Comparison of ENCODE assay signal across 8 cellular contexts in the genomic region with DNA sequence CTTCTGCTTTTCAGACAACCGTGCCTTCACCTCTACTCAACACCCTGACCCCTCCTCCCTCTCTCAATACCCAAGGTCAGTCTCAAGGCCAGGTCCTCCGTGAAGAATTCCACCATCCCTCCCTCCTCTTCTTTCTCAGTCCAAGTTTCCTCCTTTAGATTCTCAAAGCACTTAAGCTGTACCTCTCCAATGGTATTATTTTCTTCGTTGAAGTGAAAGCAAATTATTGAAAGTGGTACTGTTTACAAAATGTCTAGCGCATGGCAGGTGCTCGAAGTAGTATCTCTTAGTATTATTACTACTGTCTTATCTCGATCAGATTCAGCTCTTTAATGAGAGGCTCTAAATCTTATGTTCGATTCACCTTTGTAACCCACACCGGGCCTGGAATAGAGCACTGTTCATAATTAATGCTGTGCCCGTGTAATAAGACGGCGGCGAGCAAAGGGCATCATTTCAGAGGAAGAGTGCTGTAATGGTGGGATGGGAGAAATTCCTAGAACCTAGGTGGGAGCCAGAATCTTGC. TPM values are rescaled to one million over a fixed set of nuclear protein-coding genes. Genes with fewer than 3 reads are reported as not detected.
DNase-seq lines count a peak whose midpoint lies in the region; ATAC-seq and TF ChIP-seq lines count a peak whose summit lies in the region.

No MANE protein-coding gene starts in this region.

- H3K18ac ChIP-seq in mesendoderm (ENCODE audit: low read length): no peak overlapping the region

- peak overlapping the region; percentile 86 for H2AFZ ChIP-seq in ACC112 (ENCODE audit: low read length, unreplicated experiment)

- peak overlapping the region; percentile 83 for H3K56ac ChIP-seq in mesendoderm (ENCODE audit: low read length)

- H3K27me3 Mint-ChIP-seq in HFFc6 (ENCODE audit: insufficient read depth): peaks cover 11% of the 10 kb centered on the region
- peaks cover 11% of the 10 kb centered on the region for H3K27me3 Mint-ChIP-seq in brain

- H3K36me3 ChIP-seq in ACC112 (ENCODE audit: insufficient read depth, low read length) (no peaks in the 10 kb centered on the region), mesendoderm (ENCODE audit: control insufficient read depth, insufficient read depth, low read length) (no peaks in the 10 kb centered on the region)

- TF ChIP-seq CTCF in HFFc6 (IDR thresholded peaks at IDR 0.05) (no peak), brain (conservative IDR thresholded peaks at IDR 0.05) (peak in 1 of 2 experiments; percentile 68)

- H4K8ac ChIP-seq in mesendoderm (ENCODE audit: low read depth, low read length): no peak overlapping the region

- H3K27ac ChIP-seq in ACC112 (ENCODE audit: low read depth, low read length) (no peak overlapping the region), mesendoderm (ENCODE audit: low read depth, low read length) (no peak overlapping the region)

- H3K4me3 Mint-ChIP-seq in HFFc6: peak overlapping the region; percentile 93
- H3K4me3 Mint-ChIP-seq in brain: peak overlapping the region; percentile 89 to 93 (median 91)

- H3K27me3 ChIP-seq in ACC112 (ENCODE audit: insufficient read depth, low read length): peaks cover 19% of the 10 kb centered on the region; the same call in 1 of the 2 replicates
- H3K27me3 ChIP-seq in mesendoderm (ENCODE audit: insufficient read depth, low read length, poor library complexity): no peaks in the 10 kb centered on the region

- H3K27ac Mint-ChIP-seq in HFFc6 (peak overlapping the region; percentile 66), brain (peak overlapping the region; percentile 88 to 96 (median 94))

- H3K4me1 ChIP-seq in ACC112 (ENCODE audit: control insufficient read depth, insufficient read depth, low read length, unreplicated experiment) (peaks cover 7% of the 10 kb centered on the region), mesendoderm (ENCODE audit: control insufficient read depth, low read depth, low read length) (peaks cover 2% of the 10 kb centered on the region)

- H3K4ac ChIP-seq in mesendoderm (ENCODE audit: low read depth, low read length): no peak overlapping the region

- peak overlapping the region; percentile 94 for H3K4me2 ChIP-seq in mesendoderm (ENCODE audit: low read length)

- H3K4me3 ChIP-seq in ACC112 (ENCODE audit: low read depth, low read length) (peak overlapping the region; percentile 90), mesendoderm (ENCODE audit: low read length) (peak overlapping the region; percentile 29)

- H3K36me3 Mint-ChIP-seq in HFFc6 (ENCODE audit: low read depth) (peaks cover 14% of the 10 kb centered on the region), brain (peaks cover 5% of the 10 kb centered on the region)

- H3K9ac ChIP-seq in mesendoderm (ENCODE audit: low read length): peak overlapping the region; percentile 73

- DNase-seq in HFFc6 (no peak), mesendoderm (no peak)
- no peak for DNase-seq in stimulated activated CD4-positive, alpha-beta T cell treated with anti-CD3 and anti-CD28 coated beads, Interleukin-15, amount 100 ng/mL, for 24 hours

- ATAC-seq in HG03442 (IDR thresholded peaks at IDR 0.05; ENCODE audit: unreplicated experiment): no peak
- ATAC-seq in GM21576 (IDR thresholded peaks at IDR 0.05; ENCODE audit: unreplicated experiment): no peak
- no peak for ATAC-seq in GM18861 (IDR thresholded peaks at IDR 0.05; ENCODE audit: unreplicated experiment)

- H3K9me3 Mint-ChIP-seq in HFFc6 (no peaks in the 10 kb centered on the region), brain (peaks cover 0 to 3% (median 0%) of the 10 kb centered on the region in 5 experiments)

- WGBS in mesendoderm (ENCODE audit: extremely low coverage, insufficient coverage, low lambda C conversion rate): no CpG with 5 or more reads among the region's 12 CpGs

- no peak overlapping the region for H2BK15ac ChIP-seq in mesendoderm (replicated peaks; ENCODE audit: low read depth)

- H3K79me2 ChIP-seq in ACC112 (ENCODE audit: control insufficient read depth, insufficient read depth, low read length, unreplicated experiment) (peaks cover 41% of the 10 kb centered on the region), mesendoderm (ENCODE audit: control insufficient read depth, insufficient read depth, low read length) (peaks cover 27% of the 10 kb centered on the region)

- H3K79me1 ChIP-seq in mesendoderm (ENCODE audit: low read length): peaks cover 10% of the 10 kb centered on the region

- no peak overlapping the region for H2BK120ac ChIP-seq in mesendoderm (ENCODE audit: low read depth, low read length)

- no peak overlapping the region for H4K5ac ChIP-seq in mesendoderm (ENCODE audit: low read length)

- no peak overlapping the region for H2AK5ac ChIP-seq in mesendoderm (ENCODE audit: low read length)

- no peak overlapping the region for H3K23ac ChIP-seq in mesendoderm (ENCODE audit: low read length)

- H3K4me1 Mint-ChIP-seq in HFFc6 (ENCODE audit: low read depth): peaks cover 40% of the 10 kb centered on the region
- H3K4me1 Mint-ChIP-seq in brain: peaks cover 48% of the 10 kb centered on the region

- H2BK5ac ChIP-seq in mesendoderm (ENCODE audit: low read length): no peak overlapping the region

RNA-seq across cellular contexts. Expression of a gene that starts 0.6 kb away (rescaled TPM):
- total RNA-seq in HFFc6 (2021; fragmentation: NEBNext Ultra II Directional; extraction: Animal tissue kit (Norgen Biotek cat#: 25700)): 10 to 100 TPM; 23.4 to 29.5 (median 26.7) TPM
- 22.2 TPM for polyA plus RNA-seq in brain (ENCODE audit: insufficient read depth, low read depth, low replicate concordance)
- polyA plus RNA-seq in mesendoderm (2013, experiment 1 of 2): 18.1 TPM
- 18.0 TPM for polyA plus RNA-seq in mesendoderm (2013, experiment 2 of 2)

RNA-seq across cellular contexts. Expression of a gene that starts 36.9 kb away (rescaled TPM):
- 10 to 100 TPM; 29.6 to 45.4 (median 32.0) TPM for total RNA-seq in HFFc6 (2021; fragmentation: NEBNext Ultra II Directional; extraction: Animal tissue kit (Norgen Biotek cat#: 25700))
- polyA plus RNA-seq in brain (ENCODE audit: insufficient read depth, low read depth, low replicate concordance): 20.6 TPM
- polyA plus RNA-seq in mesendoderm (2013, experiment 1 of 2): 95.2 TPM
- 92.0 TPM for polyA plus RNA-seq in mesendoderm (2013, experiment 2 of 2)
